ENCODE assay signal across 10 cellular contexts in the genomic region with DNA sequence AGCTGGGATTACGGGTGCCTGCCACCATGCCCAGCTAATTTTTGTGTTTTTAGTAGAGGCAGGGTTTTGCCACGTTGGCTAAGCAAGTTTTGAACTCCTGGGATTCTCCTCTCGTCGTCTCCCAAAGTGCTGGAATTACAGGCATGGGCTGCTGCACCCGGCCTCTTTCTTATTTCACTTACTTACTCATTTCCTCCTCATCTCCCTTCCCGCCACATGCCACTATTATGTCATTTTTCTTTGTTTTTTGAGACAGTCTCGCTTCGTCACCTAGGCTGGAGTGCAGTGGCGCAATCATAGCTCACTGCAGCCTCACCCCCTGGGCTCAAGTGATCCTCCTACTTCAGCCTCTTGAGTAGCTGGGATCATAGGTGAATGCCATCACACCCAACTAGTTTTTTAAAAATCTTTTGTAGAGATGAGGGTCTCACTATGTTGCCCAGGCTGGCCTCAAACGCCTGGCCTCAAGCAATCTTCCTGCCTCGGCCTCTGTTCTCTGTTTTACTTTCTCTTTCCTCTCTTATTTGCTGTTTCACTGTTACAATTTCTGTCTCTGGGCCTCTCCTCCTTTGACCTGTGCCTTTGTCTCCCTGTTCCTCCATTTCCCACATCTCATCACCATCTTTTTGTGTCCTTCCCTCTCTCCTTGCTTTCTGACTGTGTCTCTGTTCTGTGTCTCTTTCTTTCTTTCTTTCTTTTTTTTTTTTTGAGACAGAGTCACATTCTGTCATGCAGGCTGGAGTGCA. TPM values are rescaled to one million over a fixed set of nuclear protein-coding genes. Genes with fewer than 3 reads are reported as not detected.
DNase-seq lines count a peak whose midpoint lies in the region; ATAC-seq and TF ChIP-seq lines count a peak whose summit lies in the region.
"Had no signal": no experiment of that assay in that cellular context is flagged by ENCODE, and none has a peak within 500 bp of the region (broad histone marks: within the 10 kb centered on the region; RNA-seq: fewer than 3 reads in every experiment).

No MANE protein-coding gene starts in this region.

- CTCF ChIA-PET in Calu3 (lab: Charles Lee), result interaction anchor here (0.6 to 0.7 kb wide), 2 partner anchors 45 to 53 kb away, joined by 3 to 4 read pairs; no protein-coding TSS in a partner anchor

- no peaks in the 10 kb centered on the region for H3K9me3 Mint-ChIP-seq in activated CD4-positive, alpha-beta T cell treated with anti-CD3 and anti-CD28 coated beads, Interleukin-2, amount 10 ng/mL, durations not matched to agents 24 days and 14 days
- H3K9me3 Mint-ChIP-seq in Calu3 (ENCODE audit: low read depth, unreplicated experiment), result no peaks in the 10 kb centered on the region

- no peak for TF ChIP-seq POLR2A in NB4 (IDR thresholded peaks at IDR 0.05; ENCODE audit: extremely low read depth, insufficient read length)

- H3K27ac ChIP-seq in brain microvascular endothelial cell (peak overlapping the region; percentile 74), osteoblast (ENCODE audit: low read depth, low read length) (peak overlapping the region; percentile 82)
- H3K27ac ChIP-seq: colonic mucosa had no signal

- H3K4me1 Mint-ChIP-seq in activated CD4-positive, alpha-beta T cell treated with anti-CD3 and anti-CD28 coated beads, Interleukin-2, amount 10 ng/mL, durations not matched to agents 24 days and 14 days, result peaks cover 21% of the 10 kb centered on the region
- peaks cover 13% of the 10 kb centered on the region for H3K4me1 Mint-ChIP-seq in Calu3 (ENCODE audit: low read depth, unreplicated experiment)

- no peaks in the 10 kb centered on the region for H3K79me2 ChIP-seq in osteoblast (ENCODE audit: insufficient read depth, low read length)

- peak overlapping the region; percentile 78 for H3K27ac Mint-ChIP-seq in activated CD4-positive, alpha-beta T cell treated with anti-CD3 and anti-CD28 coated beads, Interleukin-2, amount 10 ng/mL, durations not matched to agents 24 days and 14 days
- H3K27ac Mint-ChIP-seq in Calu3 (ENCODE audit: unreplicated experiment), result no peak overlapping the region

- H3K4me3 ChIP-seq in NB4 (ENCODE audit: low read depth, low read length) (no peak overlapping the region), brain microvascular endothelial cell (ENCODE audit: low read depth, low read length) (no peak overlapping the region), osteoblast (ENCODE audit: insufficient read depth, low read length) (no peak overlapping the region)
- H3K4me3 ChIP-seq: colonic mucosa had no signal

- H2AFZ ChIP-seq in osteoblast (ENCODE audit: low read length), result no peak overlapping the region

- intact Hi-C loops in activated CD4-positive, alpha-beta T cell treated with anti-CD3 and anti-CD28 coated beads, Interleukin-2, amount 10 ng/mL, durations not matched to agents 24 days and 14 days (cut with micrococcal nuclease), result no loop called here
- intact Hi-C loops in Calu3 (cut with micrococcal nuclease; ENCODE audit: unreplicated experiment), result no loop called here

- no peaks in the 10 kb centered on the region for H4K20me1 ChIP-seq in osteoblast (ENCODE audit: insufficient read depth, low read length)

- H3K4me3 Mint-ChIP-seq in activated CD4-positive, alpha-beta T cell treated with anti-CD3 and anti-CD28 coated beads, Interleukin-2, amount 10 ng/mL, durations not matched to agents 24 days and 14 days, result peak overlapping the region; percentile 44
- H3K4me3 Mint-ChIP-seq in Calu3 (ENCODE audit: low read depth, unreplicated experiment), result no peak overlapping the region

- peak; percentile 69 for DNase-seq in activated CD4-positive, alpha-beta T cell treated with anti-CD3 and anti-CD28 coated beads, Interleukin-2, amount 10 ng/mL, durations not matched to agents 24 days and 14 days
- DNase-seq in activated CD4-positive, alpha-beta T cell treated with anti-CD3 and anti-CD28 coated beads, Interleukin-2, amount 50 U/mL, for 48 hours, result no peak
- DNase-seq in NB4 (ENCODE audit: low read depth) (peak; percentile 76), brain microvascular endothelial cell (peak; percentile 87), osteoblast (ENCODE audit: insufficient read length, low spot score, missing footprints) (peak; percentile 93), Calu3 (no peak)
- DNase-seq: colonic mucosa had no signal

- no TSS peak for BruUV-seq in Calu3 (replicated peaks; lab: Mats Ljungman, UMichigan)

- H3K27me3 Mint-ChIP-seq in activated CD4-positive, alpha-beta T cell treated with anti-CD3 and anti-CD28 coated beads, Interleukin-2, amount 10 ng/mL, durations not matched to agents 24 days and 14 days, result no peaks in the 10 kb centered on the region
- H3K27me3 Mint-ChIP-seq in Calu3 (ENCODE audit: unreplicated experiment), result no peaks in the 10 kb centered on the region

- ATAC-seq in HG03460 (IDR thresholded peaks at IDR 0.05; ENCODE audit: unreplicated experiment) (no peak), HG03565 (IDR thresholded peaks at IDR 0.05; ENCODE audit: unreplicated experiment) (no peak)
- ATAC-seq: SK-N-SH treated with all-trans-retinoic acid at 6 μM for 48 hours had no signal

- H3K27me3 ChIP-seq in brain microvascular endothelial cell (replicated peaks), result no peaks in the 10 kb centered on the region
- no peaks in the 10 kb centered on the region for H3K27me3 ChIP-seq in osteoblast (ENCODE audit: insufficient read depth, low read length)
- H3K27me3 ChIP-seq: colonic mucosa had no signal

- H3K36me3 ChIP-seq in brain microvascular endothelial cell (replicated peaks) (peaks cover 7% of the 10 kb centered on the region), osteoblast (ENCODE audit: insufficient read depth, low read length) (peaks cover 31% of the 10 kb centered on the region)
- H3K36me3 ChIP-seq: colonic mucosa had no signal

- no peaks in the 10 kb centered on the region for H3K9me3 ChIP-seq in osteoblast (ENCODE audit: low read depth, low read length)
- H3K9me3 ChIP-seq: colonic mucosa had no signal

- in situ Hi-C loops in brain microvascular endothelial cell (cut with HindIII; ENCODE audit: low pct_ligation_motif_present, low sequenced_read_pairs), result no loop called here

- no peak for TF ChIP-seq CTCF in NB4 (IDR thresholded peaks at IDR 0.05; ENCODE audit: low read depth, low read length)
- no peak for TF ChIP-seq CTCF in brain microvascular endothelial cell (IDR thresholded peaks at IDR 0.05; ENCODE audit: low read depth, low read length, missing control alignments)
- no peak for TF ChIP-seq CTCF in osteoblast (IDR thresholded peaks at IDR 0.05; ENCODE audit: extremely low read depth, low read depth, low read length)
- TF ChIP-seq CTCF in Calu3 (IDR thresholded peaks at IDR 0.05; ENCODE audit: unreplicated experiment), result no peak

- peak overlapping the region; percentile 3 for H3K4me2 ChIP-seq in osteoblast (ENCODE audit: insufficient read depth, low read length)

- H3K36me3 Mint-ChIP-seq in activated CD4-positive, alpha-beta T cell treated with anti-CD3 and anti-CD28 coated beads, Interleukin-2, amount 10 ng/mL, durations not matched to agents 24 days and 14 days (ENCODE audit: low read depth), result peaks cover 62% of the 10 kb centered on the region
- H3K36me3 Mint-ChIP-seq in Calu3 (ENCODE audit: insufficient read depth, unreplicated experiment), result peaks cover 56% of the 10 kb centered on the region

- peaks cover 13% of the 10 kb centered on the region for H3K4me1 ChIP-seq in osteoblast (ENCODE audit: insufficient read depth, low read length)
- H3K4me1 ChIP-seq: colonic mucosa had no signal

RNA-seq across cellular contexts. Expression of gene SHKBP1, which starts 9.2 kb away (rescaled TPM):
- 111 and 113 TPM in 2 replicates for total RNA-seq in activated CD4-positive, alpha-beta T cell treated with anti-CD3 and anti-CD28 coated beads, Interleukin-2, amount 10 ng/mL, durations not matched to agents 24 days and 14 days
- total RNA-seq in osteoblast (16.3 and 18.9 TPM in 2 replicates), Calu3 (2022) (117 TPM in 2 replicates)

RNA-seq across cellular contexts. Expression of gene LTBP4, which starts 15.3 kb away (rescaled TPM):
- total RNA-seq in activated CD4-positive, alpha-beta T cell treated with anti-CD3 and anti-CD28 coated beads, Interleukin-2, amount 10 ng/mL, durations not matched to agents 24 days and 14 days, result 123 and 126 TPM in 2 replicates
- 13.6 and 16.6 TPM in 2 replicates for total RNA-seq in osteoblast
- 14.1 and 20.3 TPM in 2 replicates for total RNA-seq in Calu3 (2022)

Comparison
In these comparisons a context has a peak if more than half of its experiments do, and no peak if none do; other contexts are left out.
1. DNase-seq: peak in activated CD4-positive, alpha-beta T cell treated with anti-CD3 and anti-CD28 coated beads, Interleukin-2, amount 10 ng/mL, durations not matched to agents 24 days and 14 days (single experiment), NB4 (single experiment), brain microvascular endothelial cell (single experiment) and osteoblast (single experiment); none in activated CD4-positive, alpha-beta T cell treated with anti-CD3 and anti-CD28 coated beads, Interleukin-2, amount 50 U/mL, for 48 hours (0 of 2) and Calu3 (single experiment).